8 cellular contexts compared by ENCODE assay signal in genomic region chr19:54448037-54448773, GRCh38. TPM values are rescaled to one million over a fixed set of nuclear protein-coding genes. Genes with fewer than 3 reads are reported as not detected.
DNase-seq lines count a peak whose midpoint lies in the region; ATAC-seq and TF ChIP-seq lines count a peak whose summit lies in the region.

No MANE protein-coding gene starts in this region.

- H3K4me3 Mint-ChIP-seq in T-cell: peak overlapping the region; percentile 98 to 100 (median 99)

- POLR2A ChIA-PET in T-cell (lab: Charles Lee): interaction anchor here (0.6 to 1.2 kb wide), 8 partner anchors 10 to 670 kb away, joined by 3 to 9 read pairs (median 6); partner anchors contain the start of genes CNOT3 (in 1 of the 2), LENG9 (in 1 of the 2), MYADM (in 1 of the 2) and RDH13 (in 1 of the 2)

- CTCF ChIA-PET in T-cell (lab: Charles Lee): interaction anchor here in 1 of 2 donors (0.6 to 1.0 kb wide), 3 partner anchors 15 to 1081 kb away, joined by 3 read pairs; partner anchors contain the start of gene LENG9

- no peaks in the 10 kb centered on the region for H3K9me3 Mint-ChIP-seq in T-cell

- peak; percentile 17 for DNase-seq in GM04504 (ENCODE audit: low read depth)
- peak; percentile 71 for DNase-seq in HK-2 (ENCODE audit: unreplicated experiment)
- DNase-seq in T-cell: peak in 10 of 34 experiments; percentile 18 to 54 (median 26)
- peak in 22 of 61 donors; percentile 24 to 77 (median 50) for DNase-seq in caudate nucleus (lab: John Stamatoyannopoulos, UW)
- DNase-seq in islet precursor cell: peak; percentile 77
- peak; percentile 87 for DNase-seq in spleen

- no peak for TF ChIP-seq CTCF in spleen (IDR thresholded peaks at IDR 0.05 in 8 of 11, conservative IDR thresholded peaks at IDR 0.05 in 3 of 11)

- 0 to 1% (median 1%) methylated on average over 26 to 34 of the region's 34 CpGs for WGBS in spleen, 5 donors

- no peaks in the 10 kb centered on the region for H3K9me3 ChIP-seq in spleen

- H3K4me1 ChIP-seq in spleen: peaks cover 23 to 66% (median 51%) of the 10 kb centered on the region in 6 donors

- no peak for TF ChIP-seq POLR2A in spleen (IDR thresholded peaks at IDR 0.05)

- H3K27ac ChIP-seq in caudate nucleus (ENCODE audit: low read depth, low read length): peak overlapping the region; percentile 99
- H3K27ac ChIP-seq in spleen: peak overlapping the region; percentile 93 to 99 (median 98)

- peak overlapping the region; percentile 51 to 98 (median 86) for H3K4me3 ChIP-seq in spleen

- ATAC-seq in T-cell (replicated peaks in 1 of 4) (peak; percentile 12 to 25 (median 14)), HG03571 (IDR thresholded peaks at IDR 0.05; ENCODE audit: unreplicated experiment) (no peak), HG03280 (IDR thresholded peaks at IDR 0.05; ENCODE audit: unreplicated experiment) (no peak)

- no peaks in the 10 kb centered on the region for H3K27me3 ChIP-seq in spleen (replicated peaks in 1 of 7)

- H3K36me3 ChIP-seq in spleen: peaks cover 2 to 64% (median 35%) of the 10 kb centered on the region in 6 donors

- peaks cover 31% of the 10 kb centered on the region for H3K36me3 Mint-ChIP-seq in T-cell

- intact Hi-C loops in spleen (cut with DNase I; ENCODE audit: low total_unique reads): no loop called here

- H3K27me3 Mint-ChIP-seq in T-cell: no peaks in the 10 kb centered on the region

- H3K4me1 Mint-ChIP-seq in T-cell: peaks cover 44 to 58% (median 52%) of the 10 kb centered on the region in 3 donors

- peak overlapping the region; percentile 98 to 99 for H3K27ac Mint-ChIP-seq in T-cell

RNA-seq across cellular contexts. Expression of gene LENG8, which starts 0.8 kb away (rescaled TPM):
- total RNA-seq in T-cell (100 to 1,000 TPM; 506 to 622 (median 618) TPM), spleen (100 to 1,000 TPM; 123 to 280 (median 183) TPM)
- polyA plus RNA-seq in spleen: 100 to 1,000 TPM in 2 of 3 donors, 10 to 100 TPM in 1; 69.2 to 293 (median 110) TPM

RNA-seq across cellular contexts. Expression of gene LENG9, which starts 15.4 kb away (rescaled TPM):
- 1 to 10 TPM; 2.2 to 7.9 (median 7.5) TPM for total RNA-seq in T-cell
- 1 to 10 TPM; 4.4 to 8.3 (median 6.2) TPM for total RNA-seq in spleen
- 1 to 10 TPM; 1.7 to 4.3 (median 3.5) TPM for polyA plus RNA-seq in spleen

RNA-seq across cellular contexts. Expression of gene CDC42EP5, which starts 24.9 kb away (rescaled TPM):
- under 1 TPM in 1 of 5 donors, not detected in 4; 0.43 TPM for total RNA-seq in T-cell
- 10 to 100 TPM in 4 of 7 donors, 1 to 10 TPM in 3; 6.6 to 16.1 (median 13.4) TPM for total RNA-seq in spleen
- 10 to 100 TPM in 2 of 3 donors, 1 to 10 TPM in 1; 9.7 to 15.9 (median 12.8) TPM for polyA plus RNA-seq in spleen

RNA-seq across cellular contexts. Expression of gene TTYH1, which starts 32.9 kb away (rescaled TPM):
- total RNA-seq in T-cell (under 1 TPM in 2 of 5 donors, not detected in 3; 0.26 to 0.41 TPM), spleen (1 to 10 TPM in 5 of 7 donors, under 1 TPM in 2; 0.97 to 2.9 (median 1.2) TPM)
- 1 to 10 TPM; 1.1 to 3.5 (median 1.2) TPM for polyA plus RNA-seq in spleen

RNA-seq across cellular contexts. Expression of gene LAIR2, which starts 54.4 kb away (rescaled TPM):
- total RNA-seq in T-cell (10 to 100 TPM in 1 of 5 donors, 1 to 10 TPM in 3, under 1 TPM in 1; 0.49 to 16.7 (median 1.3) TPM), spleen (1 to 10 TPM in 3 of 7 donors, under 1 TPM in 1, not detected in 3; 0.97 to 4.9 (median 3.3) TPM)
- 1 to 10 TPM in 1 of 3 donors, under 1 TPM in 1, not detected in 1; 0.28 to 3.5 TPM for polyA plus RNA-seq in spleen

Comparison
In these comparisons a context has a peak if more than half of its experiments do, and no peak if none do; other contexts are left out.
1. ATAC-seq: peak in T-cell (4 of 4); none in HG03571 (single experiment) and HG03280 (single experiment).
2. RNA of gene CDC42EP5, which starts 24.9 kb away (total RNA-seq): 6.6 to 16.1 TPM in spleen; 0.43 TPM in T-cell; every median in the first group is over 4 times any median in the second.